In genomic region chr10:132606536-132607316, GRCh38 we compare ENCODE assay signal across 10 cellular contexts.
DNase-seq lines count a peak whose midpoint lies in the region; ATAC-seq and TF ChIP-seq lines count a peak whose summit lies in the region.
"Had no signal": no experiment of that assay in that cellular context is flagged by ENCODE, and none has a peak within 500 bp of the region (broad histone marks: within the 10 kb centered on the region; RNA-seq: fewer than 3 reads in every experiment).

No MANE protein-coding gene starts in this region.

- H2AFZ ChIP-seq in GM23338, result no peak overlapping the region

- ATAC-seq in GM23338 (peak; percentile 49), GM21786 (IDR thresholded peaks at IDR 0.05; ENCODE audit: unreplicated experiment) (no peak)

- H3K79me2 ChIP-seq in GM23338 (replicated peaks; ENCODE audit: insufficient read depth), result peaks cover 3% of the 10 kb centered on the region; the same call in 1 of the 2 replicates

- peaks cover 5% of the 10 kb centered on the region; the same call in 1 of the 3 replicates for H3K4me1 Mint-ChIP-seq in GM23338
- peaks cover 40% of the 10 kb centered on the region for H3K4me1 Mint-ChIP-seq in brain
- peaks cover 23% of the 10 kb centered on the region for H3K4me1 Mint-ChIP-seq in type B pancreatic cell (ENCODE audit: unreplicated experiment)

- DNase-seq in GM23338 (ENCODE audit: low spot score) (no peak), hepatic stellate cell (ENCODE audit: low spot score) (peak; percentile 49), SIG-M5 (lab: John Stamatoyannopoulos, UW) (no peak), type B pancreatic cell (ENCODE audit: extremely low spot score, unreplicated experiment) (no peak)
- no peak for DNase-seq in activated CD4-positive, alpha-beta T cell treated with anti-CD3 and anti-CD28 coated beads for 4 hours
- DNase-seq: CD4-positive, CD25-positive, alpha-beta regulatory T cell had no signal

- no peak overlapping the region for H3K4me3 ChIP-seq in GM23338
- peak overlapping the region; percentile 40 for H3K4me3 ChIP-seq in rectal smooth muscle tissue (ENCODE audit: low read length)

- no peaks in the 10 kb centered on the region for H3K9me2 ChIP-seq in GM23338 (ENCODE audit: insufficient read depth)

- H3K27me3 Mint-ChIP-seq in GM23338 (ENCODE audit: insufficient read depth, low read depth, poor library complexity) (peaks cover 4% of the 10 kb centered on the region), brain (peaks cover 5% of the 10 kb centered on the region), type B pancreatic cell (no peaks in the 10 kb centered on the region)
- H3K27me3 Mint-ChIP-seq: CD4-positive, CD25-positive, alpha-beta regulatory T cell had no signal

- H3K4me3 Mint-ChIP-seq in GM23338 (no peak overlapping the region), brain (no peak overlapping the region), type B pancreatic cell (no peak overlapping the region)
- H3K4me3 Mint-ChIP-seq: activated T-helper 1 cell treated with anti-CD3 and anti-CD28 coated beads, Interleukin-12 subunit alpha, Interleukin-12 subunit beta, Interleukin-2, Interleukin-4 antibody, amounts not matched to agents 30 ng/mL and 10 ng/mL and 1 ng/mL, durations not matched to agents 14 hours and 24 hours and 36 hours; CD4-positive, CD25-positive, alpha-beta regulatory T cell had no signal

- no peak overlapping the region for H3K4me2 ChIP-seq in GM23338

- H3K4me1 ChIP-seq in GM23338 (ENCODE audit: insufficient read depth), result no peaks in the 10 kb centered on the region
- H3K4me1 ChIP-seq in rectal smooth muscle tissue (ENCODE audit: control insufficient read depth, insufficient read depth, low read length), result peaks cover 22% of the 10 kb centered on the region

- H3K36me3 ChIP-seq in GM23338 (ENCODE audit: insufficient read depth) (no peaks in the 10 kb centered on the region), rectal smooth muscle tissue (ENCODE audit: control insufficient read depth, insufficient read depth, low read length) (no peaks in the 10 kb centered on the region)

- H3K9me3 Mint-ChIP-seq in GM23338 (peaks cover 12% of the 10 kb centered on the region), brain (peaks cover 10 to 25% (median 15%) of the 10 kb centered on the region in 5 experiments), type B pancreatic cell (no peaks in the 10 kb centered on the region)

- H3K36me3 Mint-ChIP-seq in GM23338 (ENCODE audit: low read depth), result peaks cover 13% of the 10 kb centered on the region
- H3K36me3 Mint-ChIP-seq in brain, result peaks cover 23% of the 10 kb centered on the region
- peaks cover 4% of the 10 kb centered on the region for H3K36me3 Mint-ChIP-seq in type B pancreatic cell

- TF ChIP-seq CTCF in GM23338 (conservative IDR thresholded peaks at IDR 0.05; ENCODE audit: low read depth in 2 of 2) (no peak), brain (conservative IDR thresholded peaks at IDR 0.05) (no peak), type B pancreatic cell (conservative IDR thresholded peaks at IDR 0.05) (no peak)

- H3K27ac Mint-ChIP-seq in GM23338, result no peak overlapping the region
- peak overlapping the region; percentile 43 to 87 (median 72) for H3K27ac Mint-ChIP-seq in brain
- H3K27ac Mint-ChIP-seq in type B pancreatic cell, result no peak overlapping the region
- H3K27ac Mint-ChIP-seq: activated T-helper 1 cell treated with anti-CD3 and anti-CD28 coated beads, Interleukin-12 subunit alpha, Interleukin-12 subunit beta, Interleukin-2, Interleukin-4 antibody, amounts not matched to agents 30 ng/mL and 10 ng/mL and 1 ng/mL, durations not matched to agents 14 hours and 24 hours and 36 hours; CD4-positive, CD25-positive, alpha-beta regulatory T cell had no signal

- H3K9ac ChIP-seq in rectal smooth muscle tissue (ENCODE audit: low read length), result no peak overlapping the region

- H3F3A ChIP-seq in GM23338 (replicated peaks; ENCODE audit: low read depth), result no peaks in the 10 kb centered on the region

- no peak overlapping the region for H3K27ac ChIP-seq in GM23338 (ENCODE audit: low read depth)
- H3K27ac ChIP-seq in rectal smooth muscle tissue (ENCODE audit: low read depth, low read length), result no peak overlapping the region

- H4K20me1 ChIP-seq in GM23338 (replicated peaks; ENCODE audit: insufficient read depth), result peaks cover 3% of the 10 kb centered on the region; the same call in 1 of the 2 replicates

- H3K27me3 ChIP-seq in GM23338 (ENCODE audit: insufficient read depth), result no peaks in the 10 kb centered on the region
- H3K27me3 ChIP-seq in rectal smooth muscle tissue (ENCODE audit: control insufficient read depth, insufficient read depth, low read length), result no peaks in the 10 kb centered on the region

TF ChIP-seq in GM23338, 12 proteins besides CTCF, POLR2A, EP300 and RAD21:
- TF ChIP-seq ZNF331 (CRISPR knock-in tag; IDR thresholded peaks at IDR 0.05; ENCODE audit: low read depth), result no peak
- no peak for TF ChIP-seq ZNF114 (CRISPR knock-in tag; IDR thresholded peaks at IDR 0.05)
TF ChIP-seq in GM23338: peak in this region for 0.

Comparison
In these comparisons a context has a peak if more than half of its experiments do, and no peak if none do; other contexts are left out.
1. H3K27ac Mint-ChIP-seq: peak in brain (5 of 5); none in GM23338 (single experiment) and type B pancreatic cell (single experiment).